ENCODE assay signal across 1 cellular context in genomic region chr6:15961630-15962448, GRCh38.
TF ChIP-seq lines count a peak whose summit lies in the region.

No MANE protein-coding gene starts in this region.

TF ChIP-seq in K562, 482 proteins besides CTCF, POLR2A, EP300 and RAD21 (continued from another document):
- no peak for TF ChIP-seq ZBTB40 (IDR thresholded peaks at IDR 0.05)
- no peak for TF ChIP-seq ZBTB40 (CRISPR knock-in tag; IDR thresholded peaks at IDR 0.05)
- no peak for TF ChIP-seq PTBP1 (IDR thresholded peaks at IDR 0.05; ENCODE audit: low read depth, low read length)
- no peak for TF ChIP-seq CHD4 (IDR thresholded peaks at IDR 0.05; ENCODE audit: insufficient read depth, insufficient replicate concordance, low read depth, low read length, poor library complexity, severe bottlenecking)
- TF ChIP-seq RAD51 (IDR thresholded peaks at IDR 0.05; ENCODE audit: borderline replicate concordance, low read depth): no peak
- no peak for TF ChIP-seq TCF3 (CRISPR knock-in tag; IDR thresholded peaks at IDR 0.05)
- TF ChIP-seq GABPA (tag; conservative IDR thresholded peaks at IDR 0.05; ENCODE audit: low read depth): no peak
- no peak for TF ChIP-seq IRF2 (CRISPR knock-in tag; IDR thresholded peaks at IDR 0.05)
- TF ChIP-seq ZNF398 (CRISPR knock-in tag; IDR thresholded peaks at IDR 0.05): no peak
- TF ChIP-seq ZNF780A (CRISPR knock-in tag; IDR thresholded peaks at IDR 0.05): no peak
- TF ChIP-seq ZNF592 (IDR thresholded peaks at IDR 0.05): no peak
TF ChIP-seq in K562: peak in this region for 0.
